ENCODE assay signal across 20 cellular contexts in the genomic region with DNA sequence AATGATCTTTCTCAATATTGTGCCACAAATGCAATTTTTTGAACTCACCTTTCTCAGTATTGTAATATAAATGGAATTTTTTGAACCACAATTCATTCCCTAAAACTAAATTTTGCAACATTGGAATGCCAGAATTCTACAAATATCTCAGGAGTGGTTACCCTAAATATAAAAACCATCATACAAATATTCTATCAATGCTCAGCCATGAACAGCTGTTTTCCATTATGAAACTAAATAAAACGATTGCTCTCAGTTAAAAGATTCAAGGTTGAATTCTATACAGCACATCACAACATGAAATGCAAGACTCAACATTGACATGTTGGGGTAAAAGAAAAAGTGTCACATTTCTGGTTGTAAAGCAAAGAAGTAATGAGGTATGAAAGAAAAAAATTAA.
"Had no signal": no experiment of that assay in that cellular context is flagged by ENCODE, and none has a peak within 500 bp of the region (broad histone marks: within the 10 kb centered on the region; RNA-seq: fewer than 3 reads in every experiment).

No MANE protein-coding gene starts in this region.

- H3K27ac ChIP-seq: heart left ventricle, right atrium auricular region, upper lobe of left lung, uterus had no signal

- ATAC-seq: heart left ventricle; left colon; naive thymus-derived CD8-positive, alpha-beta T cell; stimulated activated effector memory CD8-positive, alpha-beta T cell treated with anti-CD3 and anti-CD28 coated beads, Interleukin-12 subunit alpha, Interleukin-12 subunit beta, amount 100 ng/mL, for 72 hours; stimulated activated naive CD8-positive, alpha-beta T cell treated with anti-CD3 and anti-CD28 coated beads, Interleukin-15, Interleukin-2, amounts not matched to agents 100 U/mL and 50 U/mL, for 24 hours had no signal

- FAIRE-seq: endothelial cell of umbilical vein, frontal cortex had no signal

- H3K4me1 ChIP-seq: upper lobe of left lung, uterus had no signal

- DNase-seq: effector CD4-positive, alpha-beta T cell; endodermal cell; erythroblast; heart left ventricle; hippocampal formation; left colon; mesendoderm; naive thymus-derived CD8-positive, alpha-beta T cell; posterior cingulate gyrus; stimulated activated CD4-positive, alpha-beta T cell treated with anti-CD3 and anti-CD28 coated beads, Interleukin-4, amount 100 ng/mL, for 1 hour; stimulated activated CD8-positive, alpha-beta memory T cell treated with anti-CD3 and anti-CD28 coated beads, Interleukin-4, amount 100 ng/mL, for 48 hours; stimulated activated naive CD8-positive, alpha-beta T cell treated with anti-CD3 and anti-CD28 coated beads, Interleukin-15, Interleukin-2, amounts not matched to agents 100 U/mL and 50 U/mL, for 24 hours; tibial artery; upper lobe of left lung; uterus had no signal

- H3K9me3 ChIP-seq: heart left ventricle, right atrium auricular region, tibial artery, upper lobe of left lung, uterus had no signal

- H3K27me3 ChIP-seq: heart left ventricle, right atrium auricular region, tibial artery, upper lobe of left lung, uterus had no signal

- H3K36me3 ChIP-seq: heart left ventricle, right atrium auricular region, tibial artery, upper lobe of left lung, uterus had no signal

- H3K4me3 ChIP-seq: coronary artery, heart left ventricle, right atrium auricular region, tibial artery, upper lobe of left lung, uterus had no signal
